Comparison of ENCODE assay signal across 25 cellular contexts in the genomic region with DNA sequence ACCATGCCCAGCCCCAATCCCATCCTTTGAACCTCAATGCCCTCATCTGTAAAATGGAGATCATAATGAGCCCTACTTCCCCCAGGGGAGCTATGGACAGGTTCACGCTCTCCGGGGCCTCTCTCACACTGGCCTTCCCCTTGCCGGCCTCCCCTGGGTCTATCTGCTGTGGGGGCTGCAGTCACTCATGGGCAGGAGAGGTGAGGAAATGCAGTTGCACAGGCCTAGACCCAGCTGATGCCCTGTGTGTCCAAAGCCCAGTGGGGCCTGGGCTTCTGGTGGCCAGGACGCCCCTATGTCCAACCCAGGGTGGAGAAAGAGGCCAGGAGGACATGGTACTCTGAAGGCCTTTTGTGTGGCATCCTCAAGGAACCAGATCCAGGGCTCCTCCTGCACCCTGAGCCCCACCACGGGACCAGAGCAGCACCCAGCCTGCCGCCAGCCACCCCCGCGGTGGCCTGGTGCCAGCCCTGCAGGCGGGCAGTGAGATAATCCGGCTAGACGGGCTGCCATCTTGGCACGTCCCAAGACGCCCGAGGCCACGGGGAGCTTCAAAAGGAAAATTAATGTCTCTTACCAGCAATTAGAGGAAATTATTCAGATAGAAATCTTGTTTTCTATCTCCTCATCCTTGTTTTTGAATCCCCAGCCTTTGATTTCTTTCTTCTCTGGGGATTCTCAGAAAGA. TPM values are rescaled to one million over a fixed set of nuclear protein-coding genes. Genes with fewer than 3 reads are reported as not detected.
DNase-seq lines count a peak whose midpoint lies in the region; ATAC-seq and TF ChIP-seq lines count a peak whose summit lies in the region.
"Had no signal": no experiment of that assay in that cellular context is flagged by ENCODE, and none has a peak within 500 bp of the region (broad histone marks: within the 10 kb centered on the region; RNA-seq: fewer than 3 reads in every experiment).

No MANE protein-coding gene starts in this region.

- ATAC-seq in HG03354 (IDR thresholded peaks at IDR 0.05; ENCODE audit: poor library complexity, severe bottlenecking, unreplicated experiment): no peak
- ATAC-seq: GM23338, HepG2, right lobe of liver had no signal

- peak; percentile 4 for DNase-seq in AG20443 (ENCODE audit: low spot score)
- DNase-seq in GM13976 (ENCODE audit: low spot score): peak; percentile 13
- peak; percentile 47 for DNase-seq in coronary artery (ENCODE audit: low spot score)
- peak; percentile 40 for DNase-seq in posterior vena cava (ENCODE audit: low spot score)
- DNase-seq in foreskin fibroblast: no peak
- no peak for DNase-seq in stimulated activated CD4-positive, alpha-beta T cell treated with anti-CD3 and anti-CD28 coated beads, Interleukin-1b, Interleukin-23, amount 100 ng/mL, for 48 hours
- DNase-seq: activated B cell treated with CpG ODN at 0.5 μM for 24 hours; activated naive CD4-positive, alpha-beta T cell treated with anti-CD3 and anti-CD28 coated beads, Interleukin-2, amount 50 U/mL, for 16 hours; amniotic stem cell; brain microvascular endothelial cell; C1 segment of cervical spinal cord; Calu3; effector CD4-positive, alpha-beta T cell; Kasumi-1; SIG-M5; stimulated activated naive CD4-positive, alpha-beta T cell had no signal

- no peak for TF ChIP-seq CTCF in GM13976 (IDR thresholded peaks at IDR 0.05; ENCODE audit: borderline replicate concordance, control extremely low read depth, extremely low read depth, insufficient read depth, missing control alignments)
- TF ChIP-seq CTCF in coronary artery (IDR thresholded peaks at IDR 0.05): no peak
- no peak for TF ChIP-seq CTCF in foreskin fibroblast (IDR thresholded peaks at IDR 0.05; ENCODE audit: low read depth, low read length)

- intact Hi-C loops in posterior vena cava (cut with DNase I): no loop called here

- no peak overlapping the region for H3K27ac ChIP-seq in coronary artery
- H3K27ac ChIP-seq: brain microvascular endothelial cell, epithelial cell of prostate, right lobe of liver, suprapubic skin had no signal

- in situ Hi-C loops in GM13976 (cut with MboI; ENCODE audit: low sequenced_read_pairs, unreplicated experiment): no loop called here

- H3K4me3 ChIP-seq in coronary artery: no peak overlapping the region
- no peak overlapping the region for H3K4me3 ChIP-seq in foreskin fibroblast (ENCODE audit: low read depth in 1 of 2, low read length in 2 of 2)
- H3K4me3 ChIP-seq: GM23338, right lobe of liver, suprapubic skin had no signal

RNA-seq across cellular contexts. Expression of a gene that starts 39.0 kb away (rescaled TPM):
- not detected for total RNA-seq in posterior vena cava
- total RNA-seq: activated B cell treated with CpG ODN at 0.5 μM for 24 hours, Calu3, GM23338, HepG2, kidney epithelial cell, lung microvascular endothelial cell, NCI-H460, right lobe of liver, suprapubic skin had no signal

Comparison
In these comparisons a context has a peak if more than half of its experiments do, and no peak if none do; other contexts are left out.
1. DNase-seq: peak in AG20443 (single experiment), GM13976 (single experiment), coronary artery (single experiment) and posterior vena cava (single experiment); none in foreskin fibroblast (0 of 2) and stimulated activated CD4-positive, alpha-beta T cell treated with anti-CD3 and anti-CD28 coated beads, Interleukin-1b, Interleukin-23, amount 100 ng/mL, for 48 hours (single experiment).